Comparison of ENCODE assay signal across 27 cellular contexts in genomic region chr9:129511320-129511900, GRCh38.
"Had no signal": no experiment of that assay in that cellular context is flagged by ENCODE, and none has a peak within 500 bp of the region (broad histone marks: within the 10 kb centered on the region; RNA-seq: fewer than 3 reads in every experiment).

No MANE protein-coding gene starts in this region.

- H3K27ac ChIP-seq: ascending aorta, body of pancreas, KMS-11, SK-N-MC, VCaP had no signal

- H3K4me1 ChIP-seq: ascending aorta had no signal

- DNase-seq: activated CD4-positive, alpha-beta memory T cell treated with anti-CD3 and anti-CD28 coated beads for 36 hours; activated CD4-positive, alpha-beta T cell treated with anti-CD3 and anti-CD28 coated beads, Interleukin-2, amount 10 ng/mL, durations not matched to agents 7 days and 5 days; activated CD4-positive, CD25-positive, alpha-beta regulatory T cell; activated CD8-positive, alpha-beta memory T cell treated with anti-CD3 and anti-CD28 coated beads for 24 hours; activated effector memory CD4-positive, alpha-beta T cell treated with anti-CD3 and anti-CD28 coated beads, Interleukin-2, amount 50 U/mL, for 16 hours; activated naive CD4-positive, alpha-beta T cell treated with Interleukin-2 at 50 U/mL for 16 hours; activated naive CD8-positive, alpha-beta T cell treated with anti-CD3 and anti-CD28 coated beads, Interleukin-2, amount 50 U/mL, for 24 hours; activated T-cell treated with anti-CD3 and anti-CD28 coated beads, Interleukin-2, amount 50 U/mL, for 4 hours; amniotic stem cell; body of pancreas; MG63; MV-4-11; NCI-H1092 treated with DMSO at 0.1 percent for 48 hours; NCI-H1436; NCI-H1694 treated with DMSO at 0.1 percent for 48 hours; NCI-H2029 treated with DMSO at 0.1 percent for 48 hours; NCI-H510A treated with DMSO at 0.1 percent for 48 hours; NCI-H69; NK-92 treated with Interleukin-12 subunit alpha and Interleukin-12 subunit beta, amount 100 ng/mL, for 24 hours; PC-3; SIG-M5; T-helper 1 cell had no signal

- H3K27me3 ChIP-seq: ascending aorta, body of pancreas, MG63 had no signal

- H3K4me2 ChIP-seq: KMS-11 had no signal

- H3K36me3 ChIP-seq: ascending aorta, MG63 had no signal

- ATAC-seq: activated naive CD4-positive, alpha-beta T cell treated with anti-CD3 and anti-CD28 coated beads, Interleukin-2, amount 50 U/mL, for 72 hours; activated naive CD8-positive, alpha-beta T cell treated with anti-CD3 and anti-CD28 coated beads, Interleukin-2, amount 50 U/mL, for 24 hours; activated T-cell treated with anti-CD3 and anti-CD28 coated beads, Interleukin-2, amount 50 U/mL, for 4 hours; body of pancreas; PC-3 had no signal

- H3K9ac ChIP-seq: KMS-11 had no signal

- H3K4me3 ChIP-seq: ascending aorta, body of pancreas, MG63, SK-N-MC had no signal
